Comparison of ENCODE assay signal across 26 cellular contexts in the genomic region with DNA sequence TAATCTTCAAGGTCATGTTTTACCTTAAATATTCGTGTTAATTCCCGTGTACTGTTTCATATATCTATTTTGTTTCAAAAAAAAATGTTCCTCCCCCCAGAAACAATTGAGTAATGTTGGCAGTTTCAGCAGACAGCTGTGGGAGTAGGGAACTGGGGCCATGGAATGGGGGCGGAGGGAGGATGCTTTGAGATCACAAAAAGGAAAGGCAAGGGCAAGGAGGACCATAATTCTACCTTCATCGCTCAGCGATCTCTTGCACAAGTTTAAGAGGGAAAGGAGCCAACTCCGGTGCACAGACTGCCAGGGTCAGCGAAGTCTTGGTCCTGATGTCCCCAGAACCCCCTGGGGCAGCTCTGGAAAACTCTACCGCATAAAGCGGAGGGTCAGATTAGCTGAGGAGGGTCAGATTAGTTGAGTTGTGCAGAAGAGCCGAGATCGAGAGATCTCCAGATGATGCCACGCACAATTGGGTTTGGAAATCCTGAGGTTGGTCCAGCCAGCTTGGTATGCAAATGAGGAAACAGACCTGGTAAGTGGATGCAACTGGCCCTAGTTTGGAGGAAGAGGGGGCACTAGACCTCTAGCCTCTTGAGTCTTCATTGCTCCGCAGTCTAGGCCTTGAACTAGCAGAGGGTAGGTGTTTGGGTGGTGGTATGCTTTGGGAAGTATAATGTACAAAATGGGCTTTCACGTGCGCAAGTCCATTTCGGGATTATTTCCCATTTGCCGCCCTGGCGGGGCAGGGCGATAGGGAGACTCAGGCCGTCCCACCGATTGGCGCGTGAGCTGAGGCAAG. TPM values are rescaled to one million over a fixed set of nuclear protein-coding genes. Genes with fewer than 3 reads are reported as not detected.
DNase-seq lines count a peak whose midpoint lies in the region; ATAC-seq and TF ChIP-seq lines count a peak whose summit lies in the region.
"Had no signal": no experiment of that assay in that cellular context is flagged by ENCODE, and none has a peak within 500 bp of the region (broad histone marks: within the 10 kb centered on the region; RNA-seq: fewer than 3 reads in every experiment).

No MANE protein-coding gene starts in this region.

- H4K20me1 ChIP-seq in osteoblast (ENCODE audit: insufficient read depth, low read length): peaks cover 23% of the 10 kb centered on the region

- H3K27me3 Mint-ChIP-seq in T-helper 1 cell treated with Interleukin-12 subunit alpha and Interleukin-12 subunit beta and Interleukin-4 antibody, amounts not matched to agents 30 μg/mL and 1 μg/mL, for 36 hours (ENCODE audit: low read depth): peaks cover 96% of the 10 kb centered on the region
- H3K27me3 Mint-ChIP-seq in CD4-positive, alpha-beta memory T cell: peaks cover 76 to 85% of the 10 kb centered on the region in 2 donors
- H3K27me3 Mint-ChIP-seq in activated B cell treated with CpG ODN at 0.5 μM for 24 hours (peaks cover 71% of the 10 kb centered on the region), naive B cell (peaks cover 87 to 90% (median 89%) of the 10 kb centered on the region in 3 donors)

- H3K27ac Mint-ChIP-seq in T-helper 1 cell treated with Interleukin-12 subunit alpha and Interleukin-12 subunit beta and Interleukin-4 antibody, amounts not matched to agents 30 μg/mL and 1 μg/mL, for 36 hours: peak overlapping the region; percentile 75
- peak overlapping the region in 4 of 7 donors; percentile 41 to 80 (median 60) for H3K27ac Mint-ChIP-seq in CD4-positive, alpha-beta memory T cell
- H3K27ac Mint-ChIP-seq in activated B cell treated with CpG ODN at 0.5 μM for 24 hours: peak overlapping the region; percentile 61
- H3K27ac Mint-ChIP-seq in naive B cell: peak overlapping the region in 5 of 6 donors; percentile 7 to 97 (median 61)
- H3K27ac Mint-ChIP-seq: activated CD4-positive, alpha-beta T cell treated with anti-CD3 and anti-CD28 coated beads for 36 hours; HFFc6; nephron progenitor cell had no signal

- ATAC-seq in activated B cell treated with CpG ODN at 0.5 μM for 24 hours (ENCODE audit: low read depth) (no peak), naive B cell (ENCODE audit: low read depth in 2 of 2) (no peak)
- ATAC-seq: activated CD4-positive, alpha-beta T cell treated with anti-CD3 and anti-CD28 coated beads for 36 hours; effector memory CD8-positive, alpha-beta T cell; foreskin keratinocyte; heart right ventricle; left ventricle myocardium superior had no signal

- H3K79me2 ChIP-seq in osteoblast (ENCODE audit: insufficient read depth, low read length): peaks cover 2% of the 10 kb centered on the region

- no peak overlapping the region for H3K27ac ChIP-seq in CD4-positive, alpha-beta memory T cell (ENCODE audit: low read depth, low read length)
- H3K27ac ChIP-seq in osteoblast (ENCODE audit: low read depth, low read length): no peak overlapping the region
- H3K27ac ChIP-seq: 22Rv1, foreskin keratinocyte, heart right ventricle, stomach, tibial nerve had no signal

- no peak for TF ChIP-seq CTCF in activated B cell treated with CpG ODN at 0.5 μM for 24 hours (IDR thresholded peaks at IDR 0.05)
- no peak for TF ChIP-seq CTCF in osteoblast (IDR thresholded peaks at IDR 0.05; ENCODE audit: extremely low read depth, low read depth, low read length)

- peaks cover 13% of the 10 kb centered on the region for H3K9me3 Mint-ChIP-seq in T-helper 1 cell treated with Interleukin-12 subunit alpha and Interleukin-12 subunit beta and Interleukin-4 antibody, amounts not matched to agents 30 μg/mL and 1 μg/mL, for 36 hours
- peaks cover 2 to 56% (median 43%) of the 10 kb centered on the region in 8 donors for H3K9me3 Mint-ChIP-seq in CD4-positive, alpha-beta memory T cell
- H3K9me3 Mint-ChIP-seq in activated B cell treated with CpG ODN at 0.5 μM for 24 hours: peaks cover 9% of the 10 kb centered on the region
- peaks cover 11 to 63% (median 43%) of the 10 kb centered on the region in 7 donors for H3K9me3 Mint-ChIP-seq in naive B cell
- H3K9me3 Mint-ChIP-seq: nephron progenitor cell had no signal

- peaks cover 86% of the 10 kb centered on the region for H3K27me3 ChIP-seq in CD4-positive, alpha-beta memory T cell (ENCODE audit: insufficient read depth, low read length)
- H3K27me3 ChIP-seq in osteoblast (ENCODE audit: insufficient read depth, low read length): peaks cover 82% of the 10 kb centered on the region

- H3K4me3 Mint-ChIP-seq in T-helper 1 cell treated with Interleukin-12 subunit alpha and Interleukin-12 subunit beta and Interleukin-4 antibody, amounts not matched to agents 30 μg/mL and 1 μg/mL, for 36 hours: no peak overlapping the region
- peak overlapping the region in 5 of 8 donors; percentile 6 to 74 (median 35) for H3K4me3 Mint-ChIP-seq in CD4-positive, alpha-beta memory T cell
- H3K4me3 Mint-ChIP-seq in activated B cell treated with CpG ODN at 0.5 μM for 24 hours (no peak overlapping the region), naive B cell (peak overlapping the region in 6 of 8 donors; percentile 32 to 80 (median 52))
- H3K4me3 Mint-ChIP-seq: activated CD4-positive, alpha-beta T cell treated with anti-CD3 and anti-CD28 coated beads for 36 hours; effector memory CD8-positive, alpha-beta T cell; nephron progenitor cell had no signal

- H3K4me1 ChIP-seq in CD4-positive, alpha-beta memory T cell (ENCODE audit: insufficient read depth, low read length): peaks cover 29% of the 10 kb centered on the region
- H3K4me1 ChIP-seq in osteoblast (ENCODE audit: insufficient read depth, low read length): peaks cover 30% of the 10 kb centered on the region

- CTCF ChIA-PET in CD4-positive, alpha-beta memory T cell (lab: Charles Lee; ENCODE audit: partially characterized antibody): interaction anchor here (1.0 to 5.1 kb wide), 3 partner anchors 21 to 115 kb away, joined by 3 to 39 read pairs (median 4); a partner anchor contains a TSS
- CTCF ChIA-PET in activated B cell treated with CpG ODN at 0.5 μM for 24 hours (lab: Charles Lee): interaction anchor here (0.9 to 5.2 kb wide), 2 partner anchors 38 to 269 kb away, joined by 3 to 28 read pairs; a partner anchor contains a TSS

- H3K4me3 ChIP-seq in CD4-positive, alpha-beta memory T cell (ENCODE audit: low read length in 2 of 2): no peak overlapping the region
- no peak overlapping the region for H3K4me3 ChIP-seq in osteoblast (ENCODE audit: insufficient read depth, low read length)
- H3K4me3 ChIP-seq: heart right ventricle, tibial nerve had no signal

- peaks cover 41% of the 10 kb centered on the region for H3K4me1 Mint-ChIP-seq in T-helper 1 cell treated with Interleukin-12 subunit alpha and Interleukin-12 subunit beta and Interleukin-4 antibody, amounts not matched to agents 30 μg/mL and 1 μg/mL, for 36 hours (ENCODE audit: low read depth)
- H3K4me1 Mint-ChIP-seq in CD4-positive, alpha-beta memory T cell: peaks cover 20 to 50% (median 33%) of the 10 kb centered on the region in 4 donors
- H3K4me1 Mint-ChIP-seq in activated B cell treated with CpG ODN at 0.5 μM for 24 hours (peaks cover 26% of the 10 kb centered on the region), naive B cell (peaks cover 31 to 45% (median 44%) of the 10 kb centered on the region in 3 donors)

- intact Hi-C loops in CD4-positive, alpha-beta memory T cell (cut with micrococcal nuclease): no loop called here
- intact Hi-C loops in activated B cell treated with CpG ODN at 0.5 μM for 24 hours (cut with micrococcal nuclease): loop anchor here (10.0 kb wide), 1 partner anchor 1855 kb away; a partner anchor contains a TSS

- no peak overlapping the region for H3K4me2 ChIP-seq in osteoblast (ENCODE audit: insufficient read depth, low read length)

- POLR2A ChIA-PET in CD4-positive, alpha-beta memory T cell (lab: Charles Lee; ENCODE audit: partially characterized antibody): interaction anchor here (1.3 to 1.9 kb wide), 3 partner anchors 10 to 38 kb away, joined by 3 to 6 read pairs (median 4); a partner anchor contains a TSS
- POLR2A ChIA-PET in activated B cell treated with CpG ODN at 0.5 μM for 24 hours (lab: Charles Lee): interaction anchor here (0.9 kb wide), 1 partner anchor 17 kb away, joined by 3 read pairs; no protein-coding TSS in a partner anchor

- DNase-seq in T-helper 1 cell (no peak), activated B cell treated with CpG ODN at 0.5 μM for 24 hours (no peak), naive B cell (no peak), hippocampal formation (lab: John Stamatoyannopoulos, UW) (no peak), osteoblast (ENCODE audit: insufficient read length, low spot score, missing footprints) (no peak)
- DNase-seq in CD4-positive, alpha-beta memory T cell: no peak
- no peak for DNase-seq in effector CD8-positive, alpha-beta T cell (lab: John Stamatoyannopoulos, UW)
- DNase-seq: activated CD8-positive, alpha-beta memory T cell treated with anti-CD3 and anti-CD28 coated beads, Interleukin-2, amount 50 U/mL, for 48 hours; activated effector memory CD4-positive, alpha-beta T cell treated with Interleukin-2 at 50 U/mL for 16 hours; amniotic stem cell; CD4-positive, CD25-positive, alpha-beta regulatory T cell; effector memory CD8-positive, alpha-beta T cell; foreskin keratinocyte; heart right ventricle; HFFc6; left ventricle myocardium superior; NCI-H1105; NCI-H2081 treated with DMSO at 0.1 percent for 48 hours; NCI-H774; OCI-M1; stomach had no signal

- peaks cover 26% of the 10 kb centered on the region for H3K36me3 Mint-ChIP-seq in T-helper 1 cell treated with Interleukin-12 subunit alpha and Interleukin-12 subunit beta and Interleukin-4 antibody, amounts not matched to agents 30 μg/mL and 1 μg/mL, for 36 hours (ENCODE audit: low read depth)
- H3K36me3 Mint-ChIP-seq in CD4-positive, alpha-beta memory T cell: peaks cover 8 to 11% of the 10 kb centered on the region in 2 donors
- peaks cover 3% of the 10 kb centered on the region for H3K36me3 Mint-ChIP-seq in activated B cell treated with CpG ODN at 0.5 μM for 24 hours (ENCODE audit: low read depth)
- H3K36me3 Mint-ChIP-seq in naive B cell: peaks cover 16 to 51% of the 10 kb centered on the region in 2 donors

- no peaks in the 10 kb centered on the region for H3K9me3 ChIP-seq in CD4-positive, alpha-beta memory T cell (ENCODE audit: control insufficient read depth in 1 of 2, low read length in 2 of 2)
- no peaks in the 10 kb centered on the region for H3K9me3 ChIP-seq in osteoblast (ENCODE audit: low read depth, low read length)
- H3K9me3 ChIP-seq: heart right ventricle had no signal

- H3K36me3 ChIP-seq in CD4-positive, alpha-beta memory T cell (ENCODE audit: insufficient read depth, low read length): no peaks in the 10 kb centered on the region
- peaks cover 5% of the 10 kb centered on the region for H3K36me3 ChIP-seq in osteoblast (ENCODE audit: insufficient read depth, low read length)
- H3K36me3 ChIP-seq: heart right ventricle, stomach, tibial nerve had no signal

- no peak overlapping the region for H2AFZ ChIP-seq in osteoblast (ENCODE audit: low read length)

RNA-seq across cellular contexts. Expression of a gene that starts 24.0 kb away (rescaled TPM):
- 1 to 10 TPM; 6.1 to 7.0 TPM for total RNA-seq in CD4-positive, alpha-beta memory T cell
- polyA plus RNA-seq in CD4-positive, alpha-beta memory T cell: 1 to 10 TPM; 5.4 to 6.3 TPM
- total RNA-seq in activated B cell treated with CpG ODN at 0.5 μM for 24 hours (6.7 and 8.5 TPM in 2 replicates), osteoblast (32.1 and 37.6 TPM in 2 replicates)
- polyA plus RNA-seq in naive B cell (ENCODE audit: low read depth in 6 of 6): 1 to 10 TPM; 1.3 to 5.6 (median 4.6) TPM
- total RNA-seq: left ventricle myocardium superior had no signal

RNA-seq across cellular contexts. Expression of a gene that starts 24.4 kb away (rescaled TPM):
- 1 to 10 TPM; 1.9 to 2.2 TPM for total RNA-seq in CD4-positive, alpha-beta memory T cell
- polyA plus RNA-seq in CD4-positive, alpha-beta memory T cell: under 1 TPM in 1 of 2 donors, not detected in 1; 0.11 TPM
- 1.3 and 1.4 TPM in 2 replicates for total RNA-seq in activated B cell treated with CpG ODN at 0.5 μM for 24 hours
- polyA plus RNA-seq in naive B cell (ENCODE audit: low read depth in 6 of 6): 1 to 10 TPM in 1 of 6 donors, under 1 TPM in 3, not detected in 2; 0.48 to 1.2 (median 0.76) TPM
- total RNA-seq in osteoblast: 15.2 and 16.5 TPM in 2 replicates
- polyA plus RNA-seq: heart right ventricle had no signal

RNA-seq across cellular contexts. Expression of a gene that starts 38.9 kb away (rescaled TPM):
- total RNA-seq in CD4-positive, alpha-beta memory T cell: under 1 TPM; 0.64 TPM
- 1 to 10 TPM in 1 of 2 donors, under 1 TPM in 1; 0.26 to 2.1 TPM for polyA plus RNA-seq in CD4-positive, alpha-beta memory T cell
- total RNA-seq in activated B cell treated with CpG ODN at 0.5 μM for 24 hours: 0.32 and 0.38 TPM in 2 replicates
- under 1 TPM in 5 of 6 donors, not detected in 1; 0.25 to 0.90 (median 0.43) TPM for polyA plus RNA-seq in naive B cell (ENCODE audit: low read depth in 6 of 6)
- total RNA-seq in osteoblast: 50.7 and 51.9 TPM in 2 replicates
- total RNA-seq: activated CD4-positive, alpha-beta T cell treated with anti-CD3 and anti-CD28 coated beads for 36 hours had no signal

Comparison
In these comparisons a context has a peak if more than half of its experiments do, and no peak if none do; other contexts are left out.
1. H3K4me3 Mint-ChIP-seq: peak in CD4-positive, alpha-beta memory T cell (5 of 8) and naive B cell (6 of 8); none in T-helper 1 cell treated with Interleukin-12 subunit alpha and Interleukin-12 subunit beta and Interleukin-4 antibody, amounts not matched to agents 30 μg/mL and 1 μg/mL, for 36 hours (single experiment) and activated B cell treated with CpG ODN at 0.5 μM for 24 hours (single experiment).
2. RNA of a gene that starts 38.9 kb away (total RNA-seq): 50.7 to 51.9 TPM in osteoblast; 0.64 TPM in CD4-positive, alpha-beta memory T cell and 0.32 to 0.38 TPM in activated B cell treated with CpG ODN at 0.5 μM for 24 hours; every median in the first group is over 10 times any median in the second.
3. Peak in every context shown above with its lines, with median percentiles within 50 percentile points of each other: H3K27ac Mint-ChIP-seq.